ENCODE assay signal across 18 cellular contexts in the genomic region with DNA sequence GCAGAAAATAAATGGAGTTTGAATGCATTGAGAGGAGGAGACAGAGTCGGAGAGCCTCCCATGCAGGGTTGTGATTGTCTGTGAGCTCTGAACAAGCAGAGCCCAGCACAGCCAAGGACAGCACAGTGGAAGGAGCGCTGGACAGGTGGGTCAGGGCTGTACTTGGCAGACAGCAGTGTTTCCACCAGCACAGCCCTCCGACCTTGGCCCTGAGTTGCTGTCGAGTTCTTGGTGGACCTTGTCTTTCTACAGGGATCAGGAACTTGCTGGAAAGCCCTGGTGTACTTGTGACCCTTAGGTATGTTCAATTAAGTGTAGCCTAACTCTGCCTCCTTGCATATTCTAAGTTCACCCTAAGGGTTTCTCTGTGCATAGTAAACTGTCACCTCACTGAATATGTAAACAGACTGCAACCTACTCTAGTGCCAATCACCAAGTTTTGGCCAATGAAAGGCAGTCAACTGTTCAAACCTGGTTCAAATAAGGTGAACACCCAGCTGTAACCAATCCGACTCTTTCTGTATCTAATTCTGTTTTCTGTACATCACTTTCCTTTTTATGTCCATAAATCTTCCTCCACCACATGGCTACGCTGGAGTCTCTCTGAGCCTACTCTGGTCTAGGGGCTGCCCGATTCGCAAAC.
DNase-seq lines count a peak whose midpoint lies in the region; ATAC-seq, FAIRE-seq and TF ChIP-seq lines count a peak whose summit lies in the region.
"Had no signal": no experiment of that assay in that cellular context is flagged by ENCODE, and none has a peak within 500 bp of the region (broad histone marks: within the 10 kb centered on the region; RNA-seq: fewer than 3 reads in every experiment).

No MANE protein-coding gene starts in this region.

- TF ChIP-seq CTCF in OCI-LY1 (IDR thresholded peaks at IDR 0.05; ENCODE audit: low read length) = no peak
- TF ChIP-seq CTCF in glutamatergic neuron (IDR thresholded peaks at IDR 0.05; ENCODE audit: partially characterized antibody, unreplicated experiment) = no peak
- no peak for TF ChIP-seq CTCF in mesothelial cell of epicardium (IDR thresholded peaks at IDR 0.05; ENCODE audit: unreplicated experiment)

- peaks cover 43% of the 10 kb centered on the region for H3K4me1 Mint-ChIP-seq in glutamatergic neuron (ENCODE audit: low read depth, unreplicated experiment)
- peaks cover 66% of the 10 kb centered on the region for H3K4me1 Mint-ChIP-seq in mesothelial cell of epicardium

- H3K27me3 ChIP-seq in OCI-LY1 (ENCODE audit: insufficient read depth, low read length) (no peaks in the 10 kb centered on the region; the same call in 1 of the 2 replicates), skeletal muscle tissue (ENCODE audit: control insufficient read depth in 3 of 3, insufficient read depth in 3 of 3, low read length in 3 of 3) (peaks cover 0 to 3% (median 0%) of the 10 kb centered on the region in 3 donors)
- H3K27me3 ChIP-seq: SJSA1 had no signal

- H3K4me3 ChIP-seq in OCI-LY1 (ENCODE audit: low read depth, low read length, poor library complexity, severe bottlenecking) (no peak overlapping the region), skeletal muscle tissue (ENCODE audit: low read length in 3 of 3) (no peak overlapping the region)
- H3K4me3 ChIP-seq: PC-9, SJSA1 had no signal

- H3K4me3 Mint-ChIP-seq in glutamatergic neuron (ENCODE audit: unreplicated experiment) (peak overlapping the region; percentile 10), mesothelial cell of epicardium (no peak overlapping the region)

- no peak for FAIRE-seq in frontal cortex (lab: Jason Lieb, UNC)
- FAIRE-seq: H54 had no signal

- no peaks in the 10 kb centered on the region for H3K9me3 ChIP-seq in OCI-LY1 (ENCODE audit: low read length)
- H3K9me3 ChIP-seq in skeletal muscle tissue (ENCODE audit: control insufficient read depth in 3 of 3, low read length in 3 of 3) = no peaks in the 10 kb centered on the region
- H3K9me3 ChIP-seq: SJSA1 had no signal

- H3K9ac ChIP-seq in OCI-LY1 (ENCODE audit: low read length) = no peak overlapping the region
- H3K9ac ChIP-seq in skeletal muscle tissue (ENCODE audit: low read depth in 1 of 3, low read length in 3 of 3) = no peak overlapping the region

- peak overlapping the region; percentile 59 for H3K27ac ChIP-seq in OCI-LY1 (ENCODE audit: low read depth, low read length, poor library complexity, severe bottlenecking)
- peak overlapping the region; percentile 6 for H3K27ac ChIP-seq in skeletal muscle tissue (ENCODE audit: low read depth, low read length)
- H3K27ac ChIP-seq: C4-2B, HL-60, PC-9, SJSA1 had no signal

- H3K36me3 Mint-ChIP-seq in glutamatergic neuron (ENCODE audit: unreplicated experiment) = no peaks in the 10 kb centered on the region
- no peaks in the 10 kb centered on the region for H3K36me3 Mint-ChIP-seq in mesothelial cell of epicardium

- peaks cover 57% of the 10 kb centered on the region for H3K4me1 ChIP-seq in OCI-LY1 (ENCODE audit: insufficient read depth, low read length, severe bottlenecking)
- peaks cover 45 to 72% (median 47%) of the 10 kb centered on the region in 3 donors for H3K4me1 ChIP-seq in skeletal muscle tissue (ENCODE audit: control insufficient read depth in 3 of 3, insufficient read depth in 3 of 3, low read length in 3 of 3)

- no peak overlapping the region for H2AFZ ChIP-seq in OCI-LY1 (ENCODE audit: low read length)
- H2AFZ ChIP-seq: PC-9 had no signal

- no peak for DNase-seq in glutamatergic neuron
- DNase-seq in mesothelial cell of epicardium (ENCODE audit: low spot score in 2 of 2, unreplicated experiment in 2 of 2) = no peak
- DNase-seq in frontal cortex (ENCODE audit: low spot score in 2 of 2) = no peak
- no peak for DNase-seq in left cardiac atrium
- DNase-seq: DMS153, NCI-H1930, NCI-H2171, NCI-H446 treated with DMSO at 0.1 percent for 48 hours, NCI-H748 treated with DMSO at 0.1 percent for 48 hours, PC-9 had no signal

- ATAC-seq in GM21423 (IDR thresholded peaks at IDR 0.05; ENCODE audit: unreplicated experiment) (no peak), HG03571 (IDR thresholded peaks at IDR 0.05; ENCODE audit: unreplicated experiment) (no peak), left cardiac atrium (no peak)

- no peaks in the 10 kb centered on the region for H3K9me2 ChIP-seq in OCI-LY1 (ENCODE audit: low read depth, low read length)

- H3K4me2 ChIP-seq in OCI-LY1 (ENCODE audit: low read length) = no peak overlapping the region
- H3K4me2 ChIP-seq: PC-9 had no signal

- H3K27me3 Mint-ChIP-seq in glutamatergic neuron (ENCODE audit: unreplicated experiment) (peaks cover 6% of the 10 kb centered on the region), mesothelial cell of epicardium (ENCODE audit: low read depth) (no peaks in the 10 kb centered on the region)

- no peaks in the 10 kb centered on the region for H3K79me2 ChIP-seq in OCI-LY1 (ENCODE audit: insufficient read depth, low read length)

- H3F3A ChIP-seq in OCI-LY1 (ENCODE audit: insufficient read depth, low read length) = no peaks in the 10 kb centered on the region

- H3K36me3 ChIP-seq in OCI-LY1 (ENCODE audit: insufficient read depth, low read length) (no peaks in the 10 kb centered on the region; the same call in 1 of the 2 replicates), skeletal muscle tissue (ENCODE audit: control insufficient read depth in 3 of 3, insufficient read depth in 3 of 3, low read length in 3 of 3) (no peaks in the 10 kb centered on the region)
- H3K36me3 ChIP-seq: SJSA1 had no signal

- H3K9me3 Mint-ChIP-seq in glutamatergic neuron (ENCODE audit: unreplicated experiment) = peaks cover 7% of the 10 kb centered on the region
- H3K9me3 Mint-ChIP-seq in mesothelial cell of epicardium = no peaks in the 10 kb centered on the region

- peak overlapping the region; percentile 4 for H3K27ac Mint-ChIP-seq in glutamatergic neuron (ENCODE audit: unreplicated experiment)
- peak overlapping the region; percentile 8 for H3K27ac Mint-ChIP-seq in mesothelial cell of epicardium

- H4K20me1 ChIP-seq in OCI-LY1 (ENCODE audit: insufficient read depth, low read length) = no peaks in the 10 kb centered on the region

- intact Hi-C loops in left cardiac atrium (cut with DNase I) = loop anchor here in 1 of 2 donors (10.0 kb wide), 1 partner anchor 168 kb away; no protein-coding TSS in a partner anchor
